Comparison of ENCODE assay signal across 22 cellular contexts in the genomic region with DNA sequence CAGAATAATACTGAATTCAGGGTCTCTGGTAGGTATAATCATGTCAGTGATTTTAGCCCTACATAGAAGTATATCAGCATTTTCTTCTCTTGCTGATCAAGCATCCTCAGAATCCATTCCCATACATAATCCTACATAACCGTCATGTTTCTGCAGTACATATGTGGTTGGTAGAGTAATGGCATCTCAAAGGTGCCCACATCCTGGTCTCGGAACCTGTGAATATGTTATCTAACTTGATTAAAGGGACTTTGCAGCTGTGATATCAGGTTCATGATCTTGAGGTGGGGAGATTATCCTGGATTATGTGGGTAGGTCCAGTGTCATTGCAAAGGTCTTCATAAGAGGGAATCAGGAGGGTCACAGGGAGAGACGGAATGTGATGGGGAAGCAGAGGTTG.
"Had no signal": no experiment of that assay in that cellular context is flagged by ENCODE, and none has a peak within 500 bp of the region (broad histone marks: within the 10 kb centered on the region; RNA-seq: fewer than 3 reads in every experiment).

No MANE protein-coding gene starts in this region.

- H3K4me3 Mint-ChIP-seq: dendritic cell treated with granulocyte-macrophage colony-stimulating factor and Interleukin-4, amounts not matched to agents 40 ng/mL and 50 ng/mL, for 4 days; effector memory CD8-positive, alpha-beta T cell; mesothelial cell of epicardium; naive B cell had no signal

- H2AFZ ChIP-seq: hepatocyte had no signal

- H3K27me3 Mint-ChIP-seq: dendritic cell treated with granulocyte-macrophage colony-stimulating factor and Interleukin-4, amounts not matched to agents 40 ng/mL and 50 ng/mL, for 4 days; effector memory CD8-positive, alpha-beta T cell; naive B cell had no signal

- H3K4me1 Mint-ChIP-seq: mesothelial cell of epicardium, naive B cell had no signal

- H3K27me3 ChIP-seq: colonic mucosa, esophagus muscularis mucosa, foreskin keratinocyte, gastroesophageal sphincter, heart left ventricle, hepatocyte, left lung had no signal

- H3K4me3 ChIP-seq: colonic mucosa, esophagus muscularis mucosa, gastroesophageal sphincter, heart left ventricle, hepatocyte, left lung, lower lobe of right lung, mucosa of descending colon had no signal

- H3K4me2 ChIP-seq: hepatocyte had no signal

- ATAC-seq: effector memory CD8-positive, alpha-beta T cell; foreskin keratinocyte; gastroesophageal sphincter; heart left ventricle; left cardiac atrium; left lung; left ventricle myocardium superior; lower lobe of right lung; mucosa of descending colon had no signal

- DNase-seq: colonic mucosa; cortex of kidney; effector CD8-positive, alpha-beta T cell; effector memory CD8-positive, alpha-beta T cell; foreskin keratinocyte; heart left ventricle; hypothalamus; left cardiac atrium; left lung; left ventricle myocardium superior; lower lobe of right lung; mesenchymal stem cell; mucosa of descending colon; naive B cell had no signal

- H3K79me2 ChIP-seq: hepatocyte had no signal

- H3K9me3 Mint-ChIP-seq: dendritic cell treated with granulocyte-macrophage colony-stimulating factor and Interleukin-4, amounts not matched to agents 40 ng/mL and 50 ng/mL, for 4 days; effector memory CD8-positive, alpha-beta T cell; mesothelial cell of epicardium; naive B cell had no signal

- FAIRE-seq: frontal cortex, islet of Langerhans, keratinocyte had no signal

- H3K27ac Mint-ChIP-seq: dendritic cell treated with granulocyte-macrophage colony-stimulating factor and Interleukin-4, amounts not matched to agents 40 ng/mL and 50 ng/mL, for 4 days; mesothelial cell of epicardium had no signal

- H3K27ac ChIP-seq: colonic mucosa, esophagus muscularis mucosa, foreskin keratinocyte, gastroesophageal sphincter, heart left ventricle, hepatocyte, left lung, lower lobe of right lung had no signal

- H3K4me1 ChIP-seq: colonic mucosa, esophagus muscularis mucosa, foreskin keratinocyte, gastroesophageal sphincter, heart left ventricle, left lung, lower lobe of right lung had no signal
